In the genomic region with DNA sequence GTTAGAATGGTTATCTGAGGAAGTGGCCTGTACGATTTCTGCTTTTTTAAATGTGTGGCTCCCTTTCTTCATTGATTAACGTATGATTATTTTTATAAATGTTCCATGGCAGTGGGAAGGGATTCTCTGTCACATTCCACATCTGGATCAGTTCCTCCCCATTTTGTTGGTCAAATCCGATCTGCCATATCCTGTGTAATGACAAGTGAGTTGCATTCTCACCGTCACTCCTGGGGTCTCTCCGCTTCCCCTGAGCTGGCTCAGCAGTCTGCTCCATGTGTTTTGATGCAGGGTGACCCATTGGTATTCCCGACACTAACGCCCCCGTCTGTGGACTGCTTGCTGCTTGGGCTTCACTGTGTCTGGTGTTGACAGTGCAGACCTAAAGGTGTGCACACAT, we compare ENCODE assay signal across 9 cellular contexts. TPM values are rescaled to one million over a fixed set of nuclear protein-coding genes. Genes with fewer than 3 reads are reported as not detected.
DNase-seq lines count a peak whose midpoint lies in the region; TF ChIP-seq lines count a peak whose summit lies in the region.
"Had no signal": no experiment of that assay in that cellular context is flagged by ENCODE, and none has a peak within 500 bp of the region (broad histone marks: within the 10 kb centered on the region; RNA-seq: fewer than 3 reads in every experiment).

No MANE protein-coding gene starts in this region.

- H3K9me3 Mint-ChIP-seq in brain: peaks cover 0 to 4% (median 2%) of the 10 kb centered on the region in 5 experiments

- DNase-seq in AG10803 (ENCODE audit: low read depth) (peak; percentile 29), KBM-7 (peak; percentile 75), myocyte (ENCODE audit: low read depth) (peak; percentile 45), activated gamma-delta T cell (lab: John Stamatoyannopoulos, UW) (no peak), DMS79 treated with DMSO at 0.1 percent for 48 hours (lab: John Stamatoyannopoulos, UW) (no peak), DMS153 (lab: John Stamatoyannopoulos, UW) (no peak), NCI-H526 (lab: John Stamatoyannopoulos, UW) (no peak)
- DNase-seq: WERI-Rb-1 had no signal

- TF ChIP-seq CTCF in AG10803 (conservative IDR thresholded peaks at IDR 0.05; ENCODE audit: low read length) (no peak), brain (conservative IDR thresholded peaks at IDR 0.05) (no peak)

- H3K4me1 Mint-ChIP-seq in brain: peaks cover 21% of the 10 kb centered on the region

- H3K27me3 Mint-ChIP-seq in brain: no peaks in the 10 kb centered on the region

- no peak overlapping the region for H3K4me3 Mint-ChIP-seq in brain

- in situ Hi-C loops in KBM-7 (cut with MboI; ENCODE audit: low pct_unique_long_range_greater_than_20kb, low sequenced_read_pairs): no loop called here

- H3K36me3 Mint-ChIP-seq in brain: peaks cover 47% of the 10 kb centered on the region

- peak overlapping the region in 3 of 5 experiments; percentile 22 to 80 (median 33) for H3K27ac Mint-ChIP-seq in brain

- peak overlapping the region; percentile 10; the same call in 1 of the 2 replicates for H3K4me3 ChIP-seq in AG10803 (ENCODE audit: low read length)

RNA-seq across cellular contexts. Expression of gene NEAT1, which starts 20.4 kb away (rescaled TPM):
- 3.8 TPM for polyA plus RNA-seq in brain (ENCODE audit: insufficient read depth, low read depth, low replicate concordance)
- total RNA-seq in myocyte: 109 and 172 TPM in 2 replicates
- 542 TPM for polyA plus RNA-seq in myocyte (2012)

RNA-seq across cellular contexts. Expression of gene MALAT1, which starts 55.9 kb away (rescaled TPM):
- 7.1 TPM for polyA plus RNA-seq in brain (ENCODE audit: insufficient read depth, low read depth, low replicate concordance)
- total RNA-seq in myocyte: 5,859 and 8,069 TPM in 2 replicates
- 1,663 TPM for polyA plus RNA-seq in myocyte (2012)

RNA-seq across cellular contexts. Expression of gene FRMD8, which starts 56.5 kb away (rescaled TPM):
- polyA plus RNA-seq in brain (ENCODE audit: insufficient read depth, low read depth, low replicate concordance): 20.3 TPM
- 36.2 and 49.1 TPM in 2 replicates for total RNA-seq in myocyte
- polyA plus RNA-seq in myocyte (2012): 18.2 TPM

Comparison
In these comparisons a context has a peak if more than half of its experiments do, and no peak if none do; other contexts are left out.
1. DNase-seq: peak in AG10803 (single experiment), KBM-7 (single experiment) and myocyte (single experiment); none in activated gamma-delta T cell (single experiment), DMS79 treated with DMSO at 0.1 percent for 48 hours (single experiment), DMS153 (single experiment) and NCI-H526 (0 of 2).